ENCODE assay signal across 9 cellular contexts in genomic region chr14:103808403-103809001, GRCh38. TPM values are rescaled to one million over a fixed set of nuclear protein-coding genes. Genes with fewer than 3 reads are reported as not detected.
DNase-seq lines count a peak whose midpoint lies in the region; ATAC-seq and TF ChIP-seq lines count a peak whose summit lies in the region.
"Had no signal": no experiment of that assay in that cellular context is flagged by ENCODE, and none has a peak within 500 bp of the region (broad histone marks: within the 10 kb centered on the region; RNA-seq: fewer than 3 reads in every experiment).

No MANE protein-coding gene starts in this region.

- TF ChIP-seq CTCF in cardiac muscle cell (IDR thresholded peaks at IDR 0.05; ENCODE audit: low read depth, low read length) = peak; percentile 84
- peak; percentile 96 for TF ChIP-seq CTCF in psoas muscle (IDR thresholded peaks at IDR 0.05)

- H3K36me3 ChIP-seq in MG63 (no peaks in the 10 kb centered on the region), cardiac muscle cell (no peaks in the 10 kb centered on the region), psoas muscle (ENCODE audit: insufficient read depth in 1 of 2, low read depth in 1 of 2) (no peaks in the 10 kb centered on the region), aorta (ENCODE audit: control insufficient read depth in 1 of 2, insufficient read depth in 2 of 2, low read length in 1 of 2) (no peaks in the 10 kb centered on the region)

- 44 to 54% (median 47%) methylated on average over 6 of the region's 6 CpGs for WGBS in psoas muscle, 3 donors
- 31 to 35% methylated on average over 6 of the region's 6 CpGs for WGBS in aorta, 2 donors

- H3K9me3 ChIP-seq in MG63 (no peaks in the 10 kb centered on the region), cardiac muscle cell (ENCODE audit: low read depth) (no peaks in the 10 kb centered on the region), psoas muscle (no peaks in the 10 kb centered on the region), aorta (ENCODE audit: control insufficient read depth, low read length) (no peaks in the 10 kb centered on the region)

- H3K27ac ChIP-seq in cardiac muscle cell (peak overlapping the region; percentile 63), psoas muscle (no peak overlapping the region), aorta (ENCODE audit: low read depth in 1 of 2, low read length in 2 of 2) (no peak overlapping the region)

- no peaks in the 10 kb centered on the region for H3K36me3 Mint-ChIP-seq in activated naive CD4-positive, alpha-beta T cell treated with anti-CD3 and anti-CD28 coated beads, Interleukin-2, amount 50 U/mL, for 72 hours
- H3K36me3 Mint-ChIP-seq: activated naive CD8-positive, alpha-beta T cell had no signal

- H3K27ac Mint-ChIP-seq in activated naive CD4-positive, alpha-beta T cell treated with anti-CD3 and anti-CD28 coated beads, Interleukin-2, amount 50 U/mL, for 72 hours = no peak overlapping the region
- H3K27ac Mint-ChIP-seq: activated naive CD8-positive, alpha-beta T cell had no signal

- H3K27me3 ChIP-seq in MG63 (no peaks in the 10 kb centered on the region), cardiac muscle cell (no peaks in the 10 kb centered on the region), psoas muscle (ENCODE audit: insufficient read depth in 3 of 3, low read length in 2 of 3) (no peaks in the 10 kb centered on the region), aorta (ENCODE audit: control insufficient read depth in 1 of 2, insufficient read depth in 2 of 2, low read length in 1 of 2) (no peaks in the 10 kb centered on the region)

- H3K4me1 ChIP-seq in cardiac muscle cell (ENCODE audit: low read depth) (peaks cover 35% of the 10 kb centered on the region), psoas muscle (no peaks in the 10 kb centered on the region), aorta (ENCODE audit: control insufficient read depth in 1 of 2, insufficient read depth in 2 of 2, low read length in 2 of 2) (no peaks in the 10 kb centered on the region)

- ATAC-seq in SK-N-SH treated with all-trans-retinoic acid at 6 μM for 48 hours = peak; percentile 88
- peak; percentile 65 to 91 for ATAC-seq in activated naive CD4-positive, alpha-beta T cell treated with anti-CD3 and anti-CD28 coated beads, Interleukin-2, amount 50 U/mL, for 72 hours
- ATAC-seq in psoas muscle = peak; percentile 76 to 93 (median 90)
- peak; percentile 80 for ATAC-seq in aorta (ENCODE audit: low FRiP score)
- ATAC-seq in GM21723 (IDR thresholded peaks at IDR 0.05; ENCODE audit: unreplicated experiment) = no peak

- peak; percentile 51 for DNase-seq in DMS53 treated with DMSO at 0.1 percent for 48 hours (lab: John Stamatoyannopoulos, UW; ENCODE audit: unreplicated experiment)
- peak; percentile 59 for DNase-seq in MG63
- DNase-seq in activated naive CD4-positive, alpha-beta T cell treated with anti-CD3 and anti-CD28 coated beads, Interleukin-2, amount 50 U/mL, for 72 hours (ENCODE audit: low spot score in 2 of 2) = peak in 1 of 2 donors; percentile 77
- DNase-seq in cardiac muscle cell (ENCODE audit: low read depth in 1 of 2, low spot score in 1 of 2) = peak; percentile 85 to 86
- peak; percentile 69 to 82 for DNase-seq in psoas muscle
- peak; percentile 80 to 88 for DNase-seq in aorta

- no peaks in the 10 kb centered on the region for H3K9me3 Mint-ChIP-seq in activated naive CD4-positive, alpha-beta T cell treated with anti-CD3 and anti-CD28 coated beads, Interleukin-2, amount 50 U/mL, for 72 hours

- H3K4me3 ChIP-seq in MG63 = no peak overlapping the region
- H3K4me3 ChIP-seq in cardiac muscle cell = no peak overlapping the region
- H3K4me3 ChIP-seq in psoas muscle = no peak overlapping the region
- no peak overlapping the region for H3K4me3 ChIP-seq in aorta (ENCODE audit: low read length in 2 of 2)

- intact Hi-C loops in psoas muscle (cut with DNase I) = loop anchor here (1.0 to 5.0 kb wide), 4 partner anchors 102 to 171 kb away; no protein-coding TSS in a partner anchor
- intact Hi-C loops in aorta (cut with DNase I) = loop anchor here (2.0 to 5.0 kb wide), 2 partner anchors 102 to 174 kb away; no protein-coding TSS in a partner anchor

TF ChIP-seq in SK-N-SH treated with all-trans-retinoic acid at 6 μM for 48 hours, 23 proteins besides CTCF, POLR2A, EP300 and RAD21 (continues in another document):
- no peak for TF ChIP-seq RARB (CRISPR knock-in tag; IDR thresholded peaks at IDR 0.05)
- no peak for TF ChIP-seq PATZ1 (CRISPR knock-in tag; IDR thresholded peaks at IDR 0.05; ENCODE audit: borderline replicate concordance)
- TF ChIP-seq BACH2 (CRISPR knock-in tag; IDR thresholded peaks at IDR 0.05; ENCODE audit: borderline replicate concordance) = no peak
- no peak for TF ChIP-seq POU6F1 (CRISPR knock-in tag; IDR thresholded peaks at IDR 0.05; ENCODE audit: borderline replicate concordance, low read depth)
- TF ChIP-seq CREB5 (CRISPR knock-in tag; IDR thresholded peaks at IDR 0.05; ENCODE audit: low read depth) = no peak
- TF ChIP-seq ISL1 (CRISPR knock-in tag; IDR thresholded peaks at IDR 0.05) = no peak
- no peak for TF ChIP-seq TOX (CRISPR knock-in tag; IDR thresholded peaks at IDR 0.05; ENCODE audit: borderline replicate concordance)
- TF ChIP-seq ZFP3 (CRISPR knock-in tag; IDR thresholded peaks at IDR 0.05) = no peak
- no peak for TF ChIP-seq ZNF565 (CRISPR knock-in tag; conservative IDR thresholded peaks at IDR 0.05; ENCODE audit: low read depth)
- no peak for TF ChIP-seq GLIS3 (CRISPR knock-in tag; IDR thresholded peaks at IDR 0.05)
- TF ChIP-seq ZNF70 (CRISPR knock-in tag; IDR thresholded peaks at IDR 0.05) = no peak
- no peak for TF ChIP-seq ESRRG (CRISPR knock-in tag; IDR thresholded peaks at IDR 0.05)

RNA-seq across cellular contexts. Expression of gene PPP1R13B, which starts 38.9 kb away (rescaled TPM):
- total RNA-seq in MG63 (2014; rRNA removed; shearing (Covaris generic); ENCODE audit: low replicate concordance) = 2.4 and 5.6 TPM in 2 replicates
- 10 to 100 TPM; 11.7 to 12.1 TPM for total RNA-seq in activated naive CD4-positive, alpha-beta T cell treated with anti-CD3 and anti-CD28 coated beads, Interleukin-2, amount 50 U/mL, for 72 hours
- total RNA-seq in cardiac muscle cell (60.1 and 124 TPM in 2 replicates), psoas muscle (10 to 100 TPM; 12.8 to 17.9 (median 15.4) TPM), aorta (10 to 100 TPM; 24.8 to 44.0 TPM)
- polyA plus RNA-seq in cardiac muscle cell (88.5 and 113 TPM in 2 replicates), psoas muscle (10 to 100 TPM in 1 of 3 donors, 1 to 10 TPM in 2; 4.7 to 13.3 (median 5.2) TPM), aorta (1 to 10 TPM; 2.3 to 6.9 TPM)
